In genomic region chr12:112942572-112942971, GRCh38 we compare ENCODE assay signal across 10 cellular contexts. TPM values are rescaled to one million over a fixed set of nuclear protein-coding genes. Genes with fewer than 3 reads are reported as not detected.
"Had no signal": no experiment of that assay in that cellular context is flagged by ENCODE, and none has a peak within 500 bp of the region (broad histone marks: within the 10 kb centered on the region; RNA-seq: fewer than 3 reads in every experiment).

No MANE protein-coding gene starts in this region.

- H2AFZ ChIP-seq: GM23248 had no signal

- H3K27me3 Mint-ChIP-seq: IgD-negative memory B cell had no signal

- H3K4me3 ChIP-seq: GM23248, HAP-1 had no signal

- H3K9ac ChIP-seq: GM23248, KMS-11 had no signal

- H3K4me3 Mint-ChIP-seq: IgD-negative memory B cell had no signal

- H3K9me3 ChIP-seq: HAP-1 had no signal

- H3K27ac ChIP-seq: GM23248, HL-60, KMS-11 had no signal

- FAIRE-seq: HepG2 had no signal

- DNase-seq: GM23248, GOT3, H7, KBM-7 had no signal

- ATAC-seq: HCT116, HepG2 had no signal

- H3K27ac Mint-ChIP-seq: IgD-negative memory B cell had no signal

- H3K4me2 ChIP-seq: KMS-11 had no signal

RNA-seq across cellular contexts. Expression of gene OAS2, which starts 35.7 kb away (rescaled TPM):
- total RNA-seq: H7 had no signal

RNA-seq across cellular contexts. Expression of gene OAS1, which starts 35.8 kb away (rescaled TPM):
- total RNA-seq: GM23248 had no signal
